In the genomic region with DNA sequence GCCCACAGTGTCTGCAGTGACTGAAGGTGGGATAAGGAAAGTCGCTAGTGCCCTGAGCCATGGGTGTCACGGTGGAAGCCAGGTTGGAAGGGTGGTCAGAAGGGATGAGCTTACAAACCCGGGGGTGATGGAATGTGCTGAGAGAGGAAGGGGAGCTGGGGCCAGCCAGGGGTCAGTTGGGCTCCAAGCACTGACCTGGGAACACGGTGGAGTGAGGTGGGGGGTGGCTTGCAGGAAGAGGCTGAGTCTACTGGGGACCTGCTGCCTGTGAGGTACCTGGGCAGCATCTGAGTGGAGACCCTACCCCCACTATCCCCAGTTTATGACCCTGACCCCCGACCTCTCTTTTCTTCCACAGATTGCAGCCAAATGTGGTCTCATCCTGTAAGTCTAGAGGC, we compare ENCODE assay signal across 18 cellular contexts. TPM values are rescaled to one million over a fixed set of nuclear protein-coding genes. Genes with fewer than 3 reads are reported as not detected.
"Had no signal": no experiment of that assay in that cellular context is flagged by ENCODE, and none has a peak within 500 bp of the region (broad histone marks: within the 10 kb centered on the region; RNA-seq: fewer than 3 reads in every experiment).

No MANE protein-coding gene starts in this region.

- H3K4me3 ChIP-seq: breast epithelium, dorsolateral prefrontal cortex, transverse colon had no signal

- H3K36me3 ChIP-seq: breast epithelium, transverse colon had no signal

- ATAC-seq: activated T-cell treated with anti-CD3 and anti-CD28 coated beads, Interleukin-2, amount 50 U/mL, for 4 hours; esophagus mucosa; left lobe of liver; right cardiac atrium; stimulated activated naive B cell treated with anti-CD40 and anti-IgM and Interleukin-4, amounts not matched to agents 10 μg/mL and 1 μg/mL and 100 μg/mL, for 72 hours had no signal

- H3K27ac Mint-ChIP-seq: activated CD4-positive, alpha-beta memory T cell treated with anti-CD3 and anti-CD28 coated beads for 36 hours; activated naive CD8-positive, alpha-beta T cell; progenitor cell of endocrine pancreas; stimulated activated naive B cell treated with anti-CD40 and anti-IgM and Interleukin-4, amounts not matched to agents 10 μg/mL and 1 μg/mL and 100 μg/mL, for 72 hours had no signal

- H3K27me3 ChIP-seq: breast epithelium had no signal

- H3K27ac ChIP-seq: breast epithelium, dorsolateral prefrontal cortex had no signal

- H3K4me3 Mint-ChIP-seq: activated CD4-positive, alpha-beta memory T cell treated with anti-CD3 and anti-CD28 coated beads for 36 hours; activated naive CD8-positive, alpha-beta T cell; activated T-cell treated with anti-CD3 and anti-CD28 coated beads, Interleukin-2, amount 50 U/mL, for 4 hours; stimulated activated naive B cell treated with anti-CD40 and anti-IgM and Interleukin-4, amounts not matched to agents 10 μg/mL and 1 μg/mL and 100 μg/mL, for 72 hours; T-helper 2 cell treated with Interferon-gamma antibody and Interleukin-4, amounts not matched to agents 5 μg/mL and 100 μg/mL, for 36 hours had no signal

- H3K9me3 Mint-ChIP-seq: activated CD4-positive, alpha-beta memory T cell treated with anti-CD3 and anti-CD28 coated beads for 36 hours; activated T-cell treated with anti-CD3 and anti-CD28 coated beads, Interleukin-2, amount 50 U/mL, for 4 hours; stimulated activated naive B cell treated with anti-CD40 and anti-IgM and Interleukin-4, amounts not matched to agents 10 μg/mL and 1 μg/mL and 100 μg/mL, for 72 hours; T-helper 2 cell treated with Interferon-gamma antibody and Interleukin-4, amounts not matched to agents 5 μg/mL and 100 μg/mL, for 36 hours had no signal

- H3K36me3 Mint-ChIP-seq: activated CD4-positive, alpha-beta memory T cell treated with anti-CD3 and anti-CD28 coated beads for 36 hours; activated naive CD8-positive, alpha-beta T cell; stimulated activated naive B cell treated with anti-CD40 and anti-IgM and Interleukin-4, amounts not matched to agents 10 μg/mL and 1 μg/mL and 100 μg/mL, for 72 hours had no signal

- H3K9me3 ChIP-seq: breast epithelium, transverse colon had no signal

- DNase-seq: activated CD4-positive, alpha-beta memory T cell treated with anti-CD3 and anti-CD28 coated beads for 36 hours; activated CD4-positive, alpha-beta T cell treated with anti-CD3 and anti-CD28 coated beads for 1 hour; activated gamma-delta T cell; activated T-cell treated with anti-CD3 and anti-CD28 coated beads, Interleukin-2, amount 50 U/mL, for 4 hours; dorsolateral prefrontal cortex; mesendoderm; right cardiac atrium; stimulated activated CD4-positive, alpha-beta T cell treated with anti-CD3 and anti-CD28 coated beads, Interleukin-1b, Interleukin-23, amount 100 ng/mL, for 48 hours; stimulated activated naive B cell treated with anti-CD40 and anti-IgM and Interleukin-4, amounts not matched to agents 10 μg/mL and 1 μg/mL and 100 μg/mL, for 72 hours; substantia nigra; SW 1271; transverse colon had no signal

- H3K4me1 ChIP-seq: breast epithelium had no signal

RNA-seq across cellular contexts. Expression of a gene that starts 3.1 kb away (rescaled TPM):
- total RNA-seq: activated T-cell treated with anti-CD3 and anti-CD28 coated beads, Interleukin-2, amount 50 U/mL, for 4 hours; right cardiac atrium had no signal
- polyA plus RNA-seq: right cardiac atrium had no signal
